Comparison of ENCODE assay signal across 19 cellular contexts in genomic region chr17:56771563-56771962, GRCh38.
DNase-seq lines count a peak whose midpoint lies in the region; ATAC-seq, FAIRE-seq and TF ChIP-seq lines count a peak whose summit lies in the region.
"Had no signal": no experiment of that assay in that cellular context is flagged by ENCODE, and none has a peak within 500 bp of the region (broad histone marks: within the 10 kb centered on the region; RNA-seq: fewer than 3 reads in every experiment).

No MANE protein-coding gene starts in this region.

- H3K79me1 ChIP-seq in mesenchymal stem cell (replicated peaks; ENCODE audit: low read length, poor library complexity, severe bottlenecking), result no peaks in the 10 kb centered on the region

- peak; percentile 62 for ATAC-seq in HepG2
- ATAC-seq in right lobe of liver, result no peak
- no peak for ATAC-seq in PC-3
- no peak for ATAC-seq in HG02981 (IDR thresholded peaks at IDR 0.05; ENCODE audit: unreplicated experiment)
- ATAC-seq: A549; CD8-positive, alpha-beta T cell had no signal

- no peak overlapping the region for H3K4ac ChIP-seq in mesenchymal stem cell (ENCODE audit: low read depth in 1 of 2, low read length in 2 of 2)

- no peak overlapping the region for H2BK12ac ChIP-seq in mesenchymal stem cell (ENCODE audit: low read length in 2 of 2)

- H4K8ac ChIP-seq in mesenchymal stem cell (ENCODE audit: low read length), result no peak overlapping the region

- H3K27ac ChIP-seq in HepG2 (ENCODE audit: extremely low read length, insufficient read depth, low read length) (no peak overlapping the region), right lobe of liver (no peak overlapping the region), PC-3 (ENCODE audit: low read length) (peak overlapping the region; percentile 86), mesenchymal stem cell (ENCODE audit: low read length, poor library complexity, severe bottlenecking) (no peak overlapping the region)
- H3K27ac ChIP-seq: 22Rv1, A549, C4-2B had no signal

- H2BK15ac ChIP-seq in mesenchymal stem cell (ENCODE audit: low read depth, poor library complexity, severe bottlenecking), result no peak overlapping the region

- DNase-seq in HepG2 (ENCODE audit: low spot score) (no peak), right lobe of liver (no peak), PC-3 (no peak), islet precursor cell (peak; percentile 49), mesenchymal stem cell (no peak)
- DNase-seq: AML-193; Caco-2; Calu3; CD4-positive, alpha-beta T cell; CD8-positive, alpha-beta T cell; DMS79 treated with DMSO at 0.1 percent for 48 hours; GF-D8 had no signal

- in situ Hi-C loops in HepG2 (cut with HindIII; ENCODE audit: extremely low pct_ligation_motif_present, low pct_unique_long_range_greater_than_20kb), result no loop called here

- H3K23ac ChIP-seq in mesenchymal stem cell (ENCODE audit: low read length in 2 of 2), result no peak overlapping the region

- no peaks in the 10 kb centered on the region for H3F3A ChIP-seq in PC-3 (ENCODE audit: low read length, unreplicated experiment)

- no peak overlapping the region for H2BK5ac ChIP-seq in mesenchymal stem cell (ENCODE audit: low read depth, low read length, poor library complexity, severe bottlenecking)

- intact Hi-C loops in HepG2 (cut with micrococcal nuclease; ENCODE audit: unreplicated experiment), result no loop called here
- intact Hi-C loops in right lobe of liver (cut with DNase I), result no loop called here
- intact Hi-C loops in PC-3 (cut with micrococcal nuclease), result no loop called here

- H3K4me1 ChIP-seq in HepG2 (ENCODE audit: insufficient read depth, low read length), result peaks cover 27% of the 10 kb centered on the region
- no peaks in the 10 kb centered on the region for H3K4me1 ChIP-seq in right lobe of liver
- H3K4me1 ChIP-seq in PC-3 (ENCODE audit: insufficient read depth, low read length), result peaks cover 24% of the 10 kb centered on the region
- H3K4me1 ChIP-seq in mesenchymal stem cell (ENCODE audit: control insufficient read depth, insufficient read depth, low read depth, low read length), result no peaks in the 10 kb centered on the region
- H3K4me1 ChIP-seq: A549, Caco-2 had no signal

- H4K20me1 ChIP-seq in HepG2 (ENCODE audit: insufficient read depth, low read length) (no peaks in the 10 kb centered on the region), PC-3 (ENCODE audit: low read length) (no peaks in the 10 kb centered on the region)

- no peak overlapping the region for H4K91ac ChIP-seq in mesenchymal stem cell (ENCODE audit: low read length)

- H3K4me2 ChIP-seq in HepG2 (ENCODE audit: low read depth, low read length) (no peak overlapping the region), PC-3 (ENCODE audit: low read length) (peak overlapping the region; percentile 65; the same call in 1 of the 2 replicates), mesenchymal stem cell (ENCODE audit: low read length, poor library complexity, severe bottlenecking) (no peak overlapping the region)
- H3K4me2 ChIP-seq: A549 had no signal

- 0% methylated on average over 2 of the region's 2 CpGs for WGBS in HepG2 (ENCODE audit: low lambda C conversion rate)
- WGBS in right lobe of liver (ENCODE audit: insufficient coverage, low coverage, low lambda C conversion rate, missing lambda C conversion rate), result 75% methylated on average over 1 of the region's 2 CpGs
- WGBS in mesenchymal stem cell, result 81% methylated on average over 2 of the region's 2 CpGs

- CTCF ChIA-PET in HepG2 (lab: Yijun Ruan, JAX; ENCODE audit: low intra/inter-chr PET ratio, low total read pairs), result no interaction called here
- CTCF ChIA-PET in PC-3 (lab: Charles Lee), result interaction anchor here (1.1 kb wide), 1 partner anchor 56 kb away, joined by 3 read pairs; no protein-coding TSS in a partner anchor

- no peak overlapping the region for H2AFZ ChIP-seq in HepG2 (ENCODE audit: low read length)
- H2AFZ ChIP-seq in PC-3 (ENCODE audit: low read length), result no peak overlapping the region
- H2AFZ ChIP-seq in mesenchymal stem cell (ENCODE audit: low read depth, low read length), result no peak overlapping the region

- H3K9ac ChIP-seq in HepG2 (ENCODE audit: insufficient read depth, low read depth, low read length), result no peak overlapping the region
- peak overlapping the region; percentile 59; the same call in 1 of the 2 replicates for H3K9ac ChIP-seq in PC-3 (ENCODE audit: low read length)
- H3K9ac ChIP-seq in mesenchymal stem cell (ENCODE audit: low read length), result no peak overlapping the region

- no peak overlapping the region for H3K18ac ChIP-seq in mesenchymal stem cell (ENCODE audit: low read depth in 1 of 2, low read length in 2 of 2)

- TF ChIP-seq POLR2A in HepG2 (IDR thresholded peaks at IDR 0.05; ENCODE audit: insufficient read depth in 1 of 2, low read depth in 2 of 2, low read length in 2 of 2), result no peak
- TF ChIP-seq POLR2A in right lobe of liver (IDR thresholded peaks at IDR 0.05), result no peak

- no peak for TF ChIP-seq RAD21 in HepG2 (CRISPR knock-in tag; IDR thresholded peaks at IDR 0.05)

- TF ChIP-seq CTCF in HepG2 (CRISPR knock-in tag; IDR thresholded peaks at IDR 0.05) (no peak), right lobe of liver (IDR thresholded peaks at IDR 0.05) (no peak), PC-3 (conservative IDR thresholded peaks at IDR 0.05; ENCODE audit: low read depth, low read length) (no peak)

- no peaks in the 10 kb centered on the region for H3K9me2 ChIP-seq in PC-3 (replicated peaks; ENCODE audit: low read length)

- no peak overlapping the region for H2BK120ac ChIP-seq in mesenchymal stem cell (ENCODE audit: low read depth, low read length)

- TF ChIP-seq EP300 in HepG2 (IDR thresholded peaks at IDR 0.05; ENCODE audit: low read depth in 2 of 2, low read length in 2 of 2) (no peak), HepG2 (CRISPR knock-in tag; IDR thresholded peaks at IDR 0.05; ENCODE audit: borderline replicate concordance) (no peak)

- BruUV-seq in HepG2 (replicated peaks; lab: Mats Ljungman, UMichigan) (no TSS peak), PC-3 (replicated peaks; lab: Mats Ljungman, UMichigan) (no TSS peak)

- H3K9me3 ChIP-seq in HepG2 (ENCODE audit: low read length), result no peaks in the 10 kb centered on the region
- H3K9me3 ChIP-seq in right lobe of liver, result no peaks in the 10 kb centered on the region
- H3K9me3 ChIP-seq in PC-3 (ENCODE audit: low read length), result no peaks in the 10 kb centered on the region
- peaks cover 7% of the 10 kb centered on the region for H3K9me3 ChIP-seq in mesenchymal stem cell (ENCODE audit: control insufficient read depth, low read length)
- H3K9me3 ChIP-seq: A549, Caco-2 had no signal

- POLR2A ChIA-PET in HepG2 (lab: Yijun Ruan, JAX), result interaction anchor here (1.1 kb wide), 1 partner anchor 15 kb away, joined by 3 read pairs; no protein-coding TSS in a partner anchor
- POLR2A ChIA-PET in PC-3 (lab: Charles Lee; ENCODE audit: unreplicated experiment), result interaction anchor here (0.6 kb wide), 1 partner anchor 17 kb away, joined by 8 read pairs; no protein-coding TSS in a partner anchor

- no peaks in the 10 kb centered on the region for H3K79me2 ChIP-seq in HepG2 (ENCODE audit: insufficient read depth, low read length)
- no peaks in the 10 kb centered on the region for H3K79me2 ChIP-seq in PC-3 (ENCODE audit: low read length)

- H3K36me3 ChIP-seq in HepG2 (replicated peaks in 1 of 2; ENCODE audit: control insufficient read depth in 1 of 2, insufficient read depth in 2 of 2, low read length in 2 of 2) (no peaks in the 10 kb centered on the region), right lobe of liver (no peaks in the 10 kb centered on the region), PC-3 (ENCODE audit: low read depth, low read length) (no peaks in the 10 kb centered on the region), mesenchymal stem cell (ENCODE audit: control insufficient read depth in 1 of 2, insufficient read depth in 2 of 2, low read depth in 1 of 2, low read length in 2 of 2) (no peaks in the 10 kb centered on the region)

- no peak overlapping the region for H3K14ac ChIP-seq in mesenchymal stem cell (ENCODE audit: low read length in 2 of 2)

- no peak overlapping the region for H3K4me3 ChIP-seq in HepG2 (replicated peaks in 1 of 3; ENCODE audit: insufficient read depth in 1 of 3, low read depth in 2 of 3, low read length in 3 of 3)
- no peak overlapping the region for H3K4me3 ChIP-seq in right lobe of liver
- H3K4me3 ChIP-seq in PC-3 (ENCODE audit: low read length), result no peak overlapping the region
- no peak overlapping the region for H3K4me3 ChIP-seq in mesenchymal stem cell (ENCODE audit: insufficient read depth in 1 of 2, low read depth in 1 of 2, low read length in 2 of 2)
- H3K4me3 ChIP-seq: A549 had no signal

- peaks cover 2 to 29% of the 10 kb centered on the region in 2 experiments; a peak in 3 of 5 replicates for H3K27me3 ChIP-seq in HepG2 (ENCODE audit: control insufficient read depth in 1 of 2, insufficient read depth in 2 of 2, low read length in 2 of 2)
- no peaks in the 10 kb centered on the region for H3K27me3 ChIP-seq in right lobe of liver
- H3K27me3 ChIP-seq in PC-3 (ENCODE audit: low read length), result no peaks in the 10 kb centered on the region
- peaks cover 33 to 48% of the 10 kb centered on the region in 2 experiments for H3K27me3 ChIP-seq in mesenchymal stem cell (ENCODE audit: control insufficient read depth in 1 of 2, insufficient read depth in 1 of 2, low read length in 2 of 2)

- FAIRE-seq in HepG2 (lab: Jason Lieb, UNC), result no peak
- FAIRE-seq: A549, D721Med, G401.6, GM12891 had no signal

- H2AK5ac ChIP-seq in mesenchymal stem cell (ENCODE audit: low read length, severe bottlenecking), result no peak overlapping the region

TF ChIP-seq in HepG2, 621 proteins besides CTCF, POLR2A, EP300 and RAD21 (continues in another document):
- TF ChIP-seq SRF (IDR thresholded peaks at IDR 0.05; ENCODE audit: low read depth, low read length) (peak; percentile 64), POGK (CRISPR knock-in tag; conservative IDR thresholded peaks at IDR 0.05) (no peak), ZSCAN9 (CRISPR knock-in tag; IDR thresholded peaks at IDR 0.05; ENCODE audit: borderline replicate concordance) (no peak), ZNF879 (CRISPR knock-in tag; IDR thresholded peaks at IDR 0.05) (no peak)
